In the genomic region with DNA sequence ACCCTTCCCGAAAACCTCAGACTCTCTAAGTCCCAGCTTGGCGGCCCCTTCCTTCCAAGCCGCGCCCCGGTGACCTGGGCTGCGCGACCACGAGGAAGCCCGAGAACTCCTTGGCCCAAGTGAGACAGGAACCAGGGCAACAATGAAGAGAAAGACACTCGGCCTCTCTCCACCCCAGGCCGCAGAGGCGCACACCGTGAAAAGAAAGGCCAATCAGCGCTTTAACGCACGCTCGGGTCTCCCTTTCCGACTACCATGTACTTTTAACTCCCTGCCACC, we compare ENCODE assay signal across 8 cellular contexts.
A peak's percentile ranks its signal among the peaks of the same experiment; 100 is the strongest.
DNase-seq lines count a peak whose midpoint lies in the region; ATAC-seq and TF ChIP-seq lines count a peak whose summit lies in the region.

No MANE protein-coding gene starts in this region.

- peaks cover 79% of the 10 kb centered on the region for H3K27me3 Mint-ChIP-seq in T-helper 17 cell

- H3K27ac Mint-ChIP-seq in T-helper 17 cell: no peak overlapping the region

- H3K4me1 Mint-ChIP-seq in T-helper 17 cell: peaks cover 34% of the 10 kb centered on the region

- TF ChIP-seq CTCF in heart left ventricle (IDR thresholded peaks at IDR 0.05) (no peak), sigmoid colon (IDR thresholded peaks at IDR 0.05) (no peak)

- peak; percentile 54 for DNase-seq in NCI-H82 treated with DMSO at 0.1 percent for 48 hours (lab: John Stamatoyannopoulos, UW; ENCODE audit: unreplicated experiment)
- no peak for DNase-seq in NCI-H82 (lab: John Stamatoyannopoulos, UW)
- DNase-seq in T-helper 17 cell: no peak
- no peak for DNase-seq in heart left ventricle
- DNase-seq in sigmoid colon: no peak
- DNase-seq in AG20443 (ENCODE audit: low spot score): no peak
- no peak for DNase-seq in RKO (ENCODE audit: low spot score)
- DNase-seq in ureter (ENCODE audit: low spot score): no peak

- no peaks in the 10 kb centered on the region for H3K36me3 ChIP-seq in heart left ventricle
- no peaks in the 10 kb centered on the region for H3K36me3 ChIP-seq in sigmoid colon

- 0 to 1% (median 1%) methylated on average over 18 of the region's 18 CpGs for WGBS in heart left ventricle, 4 donors
- 1% methylated on average over 18 of the region's 18 CpGs for WGBS in sigmoid colon, 2 donors

- intact Hi-C loops in heart left ventricle (cut with DNase I): loop anchor here in 7 of 10 donors (10.0 kb wide), 7 partner anchors 320 to 1130 kb away; a partner anchor contains a TSS
- intact Hi-C loops in sigmoid colon (cut with DNase I): loop anchor here (2.0 to 10.0 kb wide), 3 partner anchors 330 to 837 kb away; a partner anchor contains a TSS

- H3K27ac ChIP-seq in heart left ventricle (peak overlapping the region; percentile 56 to 92 (median 79)), sigmoid colon (peak overlapping the region; percentile 93 to 97 (median 96))

- H3K4me1 ChIP-seq in heart left ventricle (peaks cover 0 to 53% (median 11%) of the 10 kb centered on the region in 12 donors), sigmoid colon (peaks cover 0 to 34% (median 11%) of the 10 kb centered on the region in 4 donors)

- H3K9me3 ChIP-seq in T-helper 17 cell (ENCODE audit: control insufficient read depth, low read length, poor library complexity, severe bottlenecking): peaks cover 3% of the 10 kb centered on the region
- no peaks in the 10 kb centered on the region for H3K9me3 ChIP-seq in heart left ventricle
- no peaks in the 10 kb centered on the region for H3K9me3 ChIP-seq in sigmoid colon

- H3K36me3 Mint-ChIP-seq in T-helper 17 cell (ENCODE audit: low read depth): no peaks in the 10 kb centered on the region

- ATAC-seq in T-helper 17 cell (peak; percentile 13), heart left ventricle (peak in 2 of 4 donors; percentile 16 to 22)

- no peak for TF ChIP-seq EP300 in sigmoid colon (IDR thresholded peaks at IDR 0.05)

- H3K4me3 Mint-ChIP-seq in T-helper 17 cell: peak overlapping the region; percentile 94

- H3K27me3 ChIP-seq in heart left ventricle: peaks cover 7 to 97% (median 65%) of the 10 kb centered on the region in 9 donors
- peaks cover 0 to 10% (median 0%) of the 10 kb centered on the region in 3 donors for H3K27me3 ChIP-seq in sigmoid colon

- TF ChIP-seq POLR2A in heart left ventricle (IDR thresholded peaks at IDR 0.05): no peak
- TF ChIP-seq POLR2A in sigmoid colon (IDR thresholded peaks at IDR 0.05): no peak

- H3K4me3 ChIP-seq in heart left ventricle (peak overlapping the region; percentile 22 to 73 (median 61)), sigmoid colon (peak overlapping the region; percentile 74 to 87 (median 82))
